24 cellular contexts compared by ENCODE assay signal in the genomic region with DNA sequence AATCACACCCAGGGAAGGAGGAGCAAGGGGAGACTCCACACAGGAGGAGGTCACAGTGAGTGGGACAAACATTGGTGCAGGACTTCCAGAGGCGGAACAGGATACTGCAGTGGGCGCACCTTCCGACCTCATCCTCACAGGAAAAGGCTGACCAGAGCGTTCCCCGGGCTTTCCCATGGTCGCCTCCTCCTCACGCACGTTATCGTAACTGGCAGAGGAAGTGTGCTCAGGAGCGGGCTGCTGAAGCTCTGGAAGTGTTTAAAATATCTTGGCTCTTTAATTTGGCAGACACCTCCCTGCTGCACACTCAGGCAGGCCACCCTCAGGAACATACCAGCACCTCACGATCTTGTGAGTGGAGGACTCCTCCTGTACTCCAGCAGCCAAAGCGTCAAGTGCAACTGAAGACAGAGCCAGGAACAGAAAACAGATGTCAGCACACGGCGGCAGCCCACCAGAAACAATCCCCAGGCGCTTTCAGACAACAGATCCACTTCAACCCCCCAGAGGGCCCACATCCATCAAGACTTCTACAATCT. TPM values are rescaled to one million over a fixed set of nuclear protein-coding genes. Genes with fewer than 3 reads are reported as not detected.
DNase-seq lines count a peak whose midpoint lies in the region; ATAC-seq and TF ChIP-seq lines count a peak whose summit lies in the region.
"Had no signal": no experiment of that assay in that cellular context is flagged by ENCODE, and none has a peak within 500 bp of the region (broad histone marks: within the 10 kb centered on the region; RNA-seq: fewer than 3 reads in every experiment).

No MANE protein-coding gene starts in this region.

- CTCF ChIA-PET in HEK293T (lab: Yijun Ruan, JAX), result no interaction called here

- H3K4me3 Mint-ChIP-seq in natural killer cell treated with Interleukin-12 subunit alpha and Interleukin-12 subunit beta and Interleukin-15 and Interleukin-18, amount 100 ng/mL, for 72 hours, result no peak overlapping the region
- H3K4me3 Mint-ChIP-seq: activated CD8-positive, alpha-beta T cell treated with anti-CD3 and anti-CD28 coated beads for 36 hours; activated naive CD8-positive, alpha-beta T cell treated with anti-CD3 and anti-CD28 coated beads, Interleukin-2, amount 10 ng/mL, durations not matched to agents 7 days and 5 days; stimulated activated naive CD8-positive, alpha-beta T cell treated with anti-CD3 and anti-CD28 coated beads, Interleukin-15, Interleukin-2, amounts not matched to agents 100 ng/mL and 50 ng/mL, for 24 hours; T-cell had no signal

- H3K27ac ChIP-seq in gastroesophageal sphincter (peak overlapping the region in 1 of 4 donors; percentile 42), left lung (no peak overlapping the region), rectal smooth muscle tissue (ENCODE audit: low read depth, low read length) (peak overlapping the region; percentile 45)
- H3K27ac ChIP-seq: thyroid gland had no signal

- no peak overlapping the region for H3K9ac ChIP-seq in rectal smooth muscle tissue (ENCODE audit: low read length)

- no peak overlapping the region for H3K27ac Mint-ChIP-seq in natural killer cell treated with Interleukin-12 subunit alpha and Interleukin-12 subunit beta and Interleukin-15 and Interleukin-18, amount 100 ng/mL, for 72 hours
- H3K27ac Mint-ChIP-seq: activated CD8-positive, alpha-beta T cell treated with anti-CD3 and anti-CD28 coated beads for 36 hours; stimulated activated naive CD8-positive, alpha-beta T cell treated with anti-CD3 and anti-CD28 coated beads, Interleukin-15, Interleukin-2, amounts not matched to agents 100 ng/mL and 50 ng/mL, for 24 hours; T-cell had no signal

- 29 to 62% methylated on average over 4 to 7 of the region's 15 CpGs for WGBS in gastroesophageal sphincter (ENCODE audit: low coverage in 1 of 2), 2 donors

- H3K9me3 ChIP-seq in gastroesophageal sphincter (no peaks in the 10 kb centered on the region), left lung (no peaks in the 10 kb centered on the region)
- H3K9me3 ChIP-seq: esophagus muscularis mucosa, HAP-1, thyroid gland had no signal

- H3K36me3 ChIP-seq in gastroesophageal sphincter (no peaks in the 10 kb centered on the region), left lung (peaks cover 0 to 18% of the 10 kb centered on the region in 2 donors), rectal smooth muscle tissue (ENCODE audit: control insufficient read depth, insufficient read depth, low read length) (peaks cover 3% of the 10 kb centered on the region)
- H3K36me3 ChIP-seq: esophagus muscularis mucosa, thyroid gland had no signal

- TF ChIP-seq CTCF in gastroesophageal sphincter (IDR thresholded peaks at IDR 0.05) (no peak), left lung (IDR thresholded peaks at IDR 0.05) (no peak)

- H3K4me3 ChIP-seq in gastroesophageal sphincter (no peak overlapping the region), left lung (no peak overlapping the region), rectal smooth muscle tissue (ENCODE audit: low read length) (no peak overlapping the region)
- H3K4me3 ChIP-seq: esophagus muscularis mucosa, HAP-1, lung, thyroid gland had no signal

- H3K4me1 Mint-ChIP-seq in natural killer cell treated with Interleukin-12 subunit alpha and Interleukin-12 subunit beta and Interleukin-15 and Interleukin-18, amount 100 ng/mL, for 72 hours (ENCODE audit: low read depth in 2 of 2), result no peaks in the 10 kb centered on the region
- H3K4me1 Mint-ChIP-seq: T-cell had no signal

- ATAC-seq in gastroesophageal sphincter (peak; percentile 63), left lung (peak; percentile 15), GM19467 (IDR thresholded peaks at IDR 0.05; ENCODE audit: unreplicated experiment) (no peak)
- ATAC-seq in natural killer cell treated with Interleukin-12 subunit alpha and Interleukin-12 subunit beta and Interleukin-15 and Interleukin-18, amount 100 ng/mL, for 72 hours, result no peak
- ATAC-seq: activated CD8-positive, alpha-beta T cell treated with anti-CD3 and anti-CD28 coated beads for 36 hours; T-cell had no signal

- TF ChIP-seq POLR2A in gastroesophageal sphincter (IDR thresholded peaks at IDR 0.05), result no peak

- H3K4me1 ChIP-seq in gastroesophageal sphincter, result peaks cover 0 to 12% (median 0%) of the 10 kb centered on the region in 3 donors
- no peaks in the 10 kb centered on the region for H3K4me1 ChIP-seq in left lung
- peaks cover 11% of the 10 kb centered on the region for H3K4me1 ChIP-seq in rectal smooth muscle tissue (ENCODE audit: control insufficient read depth, insufficient read depth, low read length)
- H3K4me1 ChIP-seq: HAP-1 had no signal

- POLR2A ChIA-PET in HEK293T (lab: Yijun Ruan, JAX), result no interaction called here

- peaks cover 14% of the 10 kb centered on the region for H3K36me3 Mint-ChIP-seq in natural killer cell treated with Interleukin-12 subunit alpha and Interleukin-12 subunit beta and Interleukin-15 and Interleukin-18, amount 100 ng/mL, for 72 hours
- H3K36me3 Mint-ChIP-seq: T-cell had no signal

- intact Hi-C loops in left lung (cut with DNase I), result no loop called here

- H3K27me3 ChIP-seq in gastroesophageal sphincter, result no peaks in the 10 kb centered on the region
- no peaks in the 10 kb centered on the region for H3K27me3 ChIP-seq in left lung
- H3K27me3 ChIP-seq in rectal smooth muscle tissue (ENCODE audit: control insufficient read depth, insufficient read depth, low read length), result no peaks in the 10 kb centered on the region
- H3K27me3 ChIP-seq: esophagus muscularis mucosa, thyroid gland had no signal

- TF ChIP-seq EP300 in gastroesophageal sphincter (IDR thresholded peaks at IDR 0.05), result no peak

- no peaks in the 10 kb centered on the region for H3K9me3 Mint-ChIP-seq in natural killer cell treated with Interleukin-12 subunit alpha and Interleukin-12 subunit beta and Interleukin-15 and Interleukin-18, amount 100 ng/mL, for 72 hours
- H3K9me3 Mint-ChIP-seq: activated CD8-positive, alpha-beta T cell treated with anti-CD3 and anti-CD28 coated beads for 36 hours; activated naive CD8-positive, alpha-beta T cell treated with anti-CD3 and anti-CD28 coated beads, Interleukin-2, amount 10 ng/mL, durations not matched to agents 7 days and 5 days; stimulated activated naive CD8-positive, alpha-beta T cell treated with anti-CD3 and anti-CD28 coated beads, Interleukin-15, Interleukin-2, amounts not matched to agents 100 ng/mL and 50 ng/mL, for 24 hours; T-cell had no signal

- DNase-seq in UCSD-AML1 (lab: John Stamatoyannopoulos, UW; ENCODE audit: unreplicated experiment) (peak; percentile 67), left lung (peak in 1 of 2 donors; percentile 49), NCI-H510A (lab: John Stamatoyannopoulos, UW) (no peak), HEK293T (ENCODE audit: extremely low spot score) (no peak)
- no peak for DNase-seq in natural killer cell treated with Interleukin-12 subunit alpha and Interleukin-12 subunit beta and Interleukin-15 and Interleukin-18, amount 100 ng/mL, for 72 hours (ENCODE audit: low spot score)
- DNase-seq: activated CD4-positive, alpha-beta T cell treated with anti-CD3 and anti-CD28 coated beads for 1 hour; activated CD8-positive, alpha-beta T cell treated with anti-CD3 and anti-CD28 coated beads for 36 hours; activated naive CD8-positive, alpha-beta T cell treated with anti-CD3 and anti-CD28 coated beads, Interleukin-2, amount 10 ng/mL, durations not matched to agents 7 days and 5 days; C1 segment of cervical spinal cord; effector CD8-positive, alpha-beta T cell; foreskin melanocyte; NCI-H1930; NCI-H446; nucleus accumbens; stimulated activated CD4-positive, alpha-beta T cell treated with anti-CD3 and anti-CD28 coated beads, Interleukin-4, amount 100 ng/mL, for 4 hours; T-cell had no signal

- H3K27me3 Mint-ChIP-seq in natural killer cell treated with Interleukin-12 subunit alpha and Interleukin-12 subunit beta and Interleukin-15 and Interleukin-18, amount 100 ng/mL, for 72 hours, result no peaks in the 10 kb centered on the region
- H3K27me3 Mint-ChIP-seq: activated CD8-positive, alpha-beta T cell treated with anti-CD3 and anti-CD28 coated beads for 36 hours; activated naive CD8-positive, alpha-beta T cell treated with anti-CD3 and anti-CD28 coated beads, Interleukin-2, amount 10 ng/mL, durations not matched to agents 7 days and 5 days; stimulated activated naive CD8-positive, alpha-beta T cell treated with anti-CD3 and anti-CD28 coated beads, Interleukin-15, Interleukin-2, amounts not matched to agents 100 ng/mL and 50 ng/mL, for 24 hours; T-cell had no signal

TF ChIP-seq in HEK293T, 16 proteins besides CTCF, POLR2A, EP300 and RAD21 (continues in another document):
- TF ChIP-seq HDGF (IDR thresholded peaks at IDR 0.05; ENCODE audit: borderline replicate concordance), result no peak
- no peak for TF ChIP-seq BHLHE40 (IDR thresholded peaks at IDR 0.05; ENCODE audit: borderline replicate concordance)
- TF ChIP-seq FOXA1 (IDR thresholded peaks at IDR 0.05), result no peak
- no peak for TF ChIP-seq ELF4 (IDR thresholded peaks at IDR 0.05)
- no peak for TF ChIP-seq FOXK2 (IDR thresholded peaks at IDR 0.05)
- no peak for TF ChIP-seq LEF1 (IDR thresholded peaks at IDR 0.05; ENCODE audit: borderline replicate concordance)
- TF ChIP-seq ARNT (IDR thresholded peaks at IDR 0.05), result no peak
- TF ChIP-seq SUZ12 (IDR thresholded peaks at IDR 0.05), result no peak
- TF ChIP-seq CTBP1 (IDR thresholded peaks at IDR 0.05; ENCODE audit: borderline replicate concordance), result no peak
- no peak for TF ChIP-seq L3MBTL2 (conservative IDR thresholded peaks at IDR 0.05)
- no peak for TF ChIP-seq FOXM1 (IDR thresholded peaks at IDR 0.05; ENCODE audit: borderline replicate concordance)
- TF ChIP-seq, protein P1, sequence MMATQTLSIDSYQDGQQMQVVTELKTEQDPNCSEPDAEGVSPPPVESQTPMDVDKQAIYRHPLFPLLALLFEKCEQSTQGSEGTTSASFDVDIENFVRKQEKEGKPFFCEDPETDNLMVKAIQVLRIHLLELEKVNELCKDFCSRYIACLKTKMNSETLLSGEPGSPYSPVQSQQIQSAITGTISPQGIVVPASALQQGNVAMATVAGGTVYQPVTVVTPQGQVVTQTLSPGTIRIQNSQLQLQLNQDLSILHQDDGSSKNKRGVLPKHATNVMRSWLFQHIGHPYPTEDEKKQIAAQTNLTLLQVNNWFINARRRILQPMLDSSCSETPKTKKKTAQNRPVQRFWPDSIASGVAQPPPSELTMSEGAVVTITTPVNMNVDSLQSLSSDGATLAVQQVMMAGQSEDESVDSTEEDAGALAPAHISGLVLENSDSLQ (IDR thresholded peaks at IDR 0.05), result no peak
- no peak for TF ChIP-seq NFRKB (IDR thresholded peaks at IDR 0.05)
- no peak for TF ChIP-seq TARDBP (IDR thresholded peaks at IDR 0.05)
- TF ChIP-seq SP1 (IDR thresholded peaks at IDR 0.05), result no peak

RNA-seq across cellular contexts. Expression of a gene that starts 17.5 kb away (rescaled TPM):
- total RNA-seq in gastroesophageal sphincter, result 1 to 10 TPM in 1 of 4 donors, under 1 TPM in 3; 0.54 to 7.1 (median 0.76) TPM
- 10 to 100 TPM; 17.1 to 25.9 TPM for total RNA-seq in left lung
- 100 to 1,000 TPM in 1 of 2 donors, 10 to 100 TPM in 1; 77.5 to 364 TPM for total RNA-seq in natural killer cell treated with Interleukin-12 subunit alpha and Interleukin-12 subunit beta and Interleukin-15 and Interleukin-18, amount 100 ng/mL, for 72 hours

RNA-seq across cellular contexts. Expression of a gene that starts 29.4 kb away (rescaled TPM):
- total RNA-seq in gastroesophageal sphincter (1 to 10 TPM in 3 of 4 donors, under 1 TPM in 1; 0.27 to 3.6 (median 2.0) TPM), left lung (10 to 100 TPM in 1 of 2 donors, 1 to 10 TPM in 1; 9.1 to 12.3 TPM)
- 1 to 10 TPM; 2.5 to 3.9 TPM for total RNA-seq in natural killer cell treated with Interleukin-12 subunit alpha and Interleukin-12 subunit beta and Interleukin-15 and Interleukin-18, amount 100 ng/mL, for 72 hours

Comparison
In these comparisons a context has a peak if more than half of its experiments do, and no peak if none do; other contexts are left out.
1. ATAC-seq: peak in gastroesophageal sphincter (single experiment) and left lung (single experiment); none in natural killer cell treated with Interleukin-12 subunit alpha and Interleukin-12 subunit beta and Interleukin-15 and Interleukin-18, amount 100 ng/mL, for 72 hours (0 of 2) and GM19467 (single experiment).